In the genomic region with DNA sequence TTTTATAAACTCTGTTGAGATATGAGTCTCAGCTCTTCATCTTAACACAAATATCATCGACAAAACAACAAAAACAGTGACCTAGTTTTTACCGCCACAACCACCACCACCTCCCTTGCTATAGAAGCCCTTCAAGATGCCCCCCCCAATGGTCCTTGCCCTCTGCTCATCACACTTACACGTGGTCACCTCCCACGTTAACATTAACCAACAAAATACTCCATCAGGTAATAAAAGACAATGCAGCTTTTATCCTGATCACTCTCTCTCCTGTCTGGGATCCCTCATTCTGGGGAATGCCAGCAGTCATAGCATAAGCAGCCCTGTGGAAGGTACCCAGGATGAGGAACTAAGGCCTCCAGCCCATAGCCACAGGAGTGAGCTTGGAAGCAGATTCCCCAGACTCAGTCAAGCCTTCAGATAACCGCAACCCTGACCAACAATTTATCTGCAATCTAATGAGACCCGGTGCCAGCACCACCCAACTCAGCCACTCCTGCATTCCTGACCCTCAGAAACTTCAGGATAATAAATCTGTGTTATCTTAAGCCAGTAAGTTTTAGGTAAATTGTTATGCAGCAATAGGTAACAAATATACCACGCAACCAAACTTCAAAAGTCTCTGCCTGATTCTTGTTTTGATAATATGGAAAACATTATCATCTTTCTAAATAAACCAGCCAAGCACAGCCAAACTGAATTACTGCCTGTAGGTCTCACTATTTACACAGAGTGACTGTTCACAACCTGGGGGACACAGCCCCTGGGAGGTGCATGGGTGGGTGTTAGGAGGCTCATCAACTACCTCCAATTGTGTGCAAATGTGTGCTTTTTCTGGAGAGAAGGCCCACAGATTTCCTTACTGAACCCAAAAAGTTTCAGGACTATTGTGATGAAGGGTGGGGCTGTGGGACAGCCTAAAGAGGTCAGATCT, we compare ENCODE assay signal across 10 cellular contexts. TPM values are rescaled to one million over a fixed set of nuclear protein-coding genes. Genes with fewer than 3 reads are reported as not detected.
DNase-seq lines count a peak whose midpoint lies in the region; ATAC-seq and TF ChIP-seq lines count a peak whose summit lies in the region.
"Had no signal": no experiment of that assay in that cellular context is flagged by ENCODE, and none has a peak within 500 bp of the region (broad histone marks: within the 10 kb centered on the region; RNA-seq: fewer than 3 reads in every experiment).

No MANE protein-coding gene starts in this region.

- peak overlapping the region; percentile 95 for H3K9ac ChIP-seq in PC-3 (ENCODE audit: low read length)

- no peak overlapping the region for H3K4me3 ChIP-seq in CD8-positive, alpha-beta memory T cell (ENCODE audit: low read length)
- peak overlapping the region; percentile 68 for H3K4me3 ChIP-seq in PC-3 (ENCODE audit: low read length)
- H3K4me3 ChIP-seq: cardiac muscle cell had no signal

- BruUV-seq in PC-3 (replicated peaks; lab: Mats Ljungman, UMichigan), result no TSS peak

- H3F3A ChIP-seq in PC-3 (ENCODE audit: low read length, unreplicated experiment), result no peaks in the 10 kb centered on the region

- no peaks in the 10 kb centered on the region for H3K36me3 ChIP-seq in CD8-positive, alpha-beta memory T cell (ENCODE audit: insufficient read depth, low read length)
- peaks cover 26% of the 10 kb centered on the region for H3K36me3 ChIP-seq in PC-3 (ENCODE audit: low read depth, low read length)
- H3K36me3 ChIP-seq: cardiac muscle cell had no signal

- peak overlapping the region; percentile 20; the same call in 1 of the 2 replicates for H2AFZ ChIP-seq in PC-3 (ENCODE audit: low read length)

- H3K9me3 ChIP-seq in CD8-positive, alpha-beta memory T cell (ENCODE audit: low read length), result no peaks in the 10 kb centered on the region
- no peaks in the 10 kb centered on the region for H3K9me3 ChIP-seq in PC-3 (ENCODE audit: low read length)

- POLR2A ChIA-PET in CD8-positive, alpha-beta memory T cell (lab: Charles Lee), result interaction anchor here (0.6 to 0.7 kb wide), 2 partner anchors 9 to 161 kb away, joined by 4 read pairs; no protein-coding TSS in a partner anchor
- POLR2A ChIA-PET in PC-3 (lab: Charles Lee; ENCODE audit: unreplicated experiment), result interaction anchor here (0.6 to 0.8 kb wide), 2 partner anchors 41 to 44 kb away, joined by 10 to 14 read pairs; no protein-coding TSS in a partner anchor
- POLR2A ChIA-PET in WTC11 (lab: Charles Lee), result no interaction called here

- no peaks in the 10 kb centered on the region for H4K20me1 ChIP-seq in PC-3 (ENCODE audit: low read length)

- TF ChIP-seq POLR2A in GM18505 (IDR thresholded peaks at IDR 0.05; ENCODE audit: borderline replicate concordance, extremely low read depth, insufficient read depth, insufficient read length), result no peak

- H3K27me3 ChIP-seq in CD8-positive, alpha-beta memory T cell (ENCODE audit: insufficient read depth, low read length, poor library complexity, severe bottlenecking), result no peaks in the 10 kb centered on the region
- no peaks in the 10 kb centered on the region for H3K27me3 ChIP-seq in PC-3 (ENCODE audit: low read length)
- H3K27me3 ChIP-seq: cardiac muscle cell had no signal

- intact Hi-C loops in PC-3 (cut with micrococcal nuclease), result loop anchor here (1.0 kb wide), 2 partner anchors 21 to 63 kb away; no protein-coding TSS in a partner anchor

- peak overlapping the region; percentile 29 for H3K27ac ChIP-seq in CD8-positive, alpha-beta memory T cell (ENCODE audit: low read depth, low read length)
- H3K27ac ChIP-seq in PC-3 (ENCODE audit: low read length), result peak overlapping the region; percentile 94
- H3K27ac ChIP-seq: cardiac muscle cell had no signal

- H3K4me1 ChIP-seq in CD8-positive, alpha-beta memory T cell (ENCODE audit: insufficient read depth, low read length), result peaks cover 36% of the 10 kb centered on the region
- peaks cover 68% of the 10 kb centered on the region for H3K4me1 ChIP-seq in PC-3 (ENCODE audit: insufficient read depth, low read length)

- peak in 4 of 5 donors; percentile 20 to 58 (median 32) for DNase-seq in CD8-positive, alpha-beta memory T cell
- DNase-seq in PC-3, result peak; percentile 78
- peak in 2 of 3 experiments; percentile 12 to 44 for DNase-seq in effector memory CD8-positive, alpha-beta T cell
- DNase-seq in progenitor cell of endocrine pancreas (ENCODE audit: low spot score, unreplicated experiment), result no peak
- no peak for DNase-seq in NOMO-1 (lab: John Stamatoyannopoulos, UW; ENCODE audit: unreplicated experiment in 2 of 2)
- DNase-seq in WTC11 (ENCODE audit: low spot score), result no peak
- DNase-seq: NCI-H2029 had no signal

- H3K36me3 Mint-ChIP-seq in CD8-positive, alpha-beta memory T cell, result peaks cover 6 to 69% (median 8%) of the 10 kb centered on the region in 3 donors
- peaks cover 3% of the 10 kb centered on the region for H3K36me3 Mint-ChIP-seq in effector memory CD8-positive, alpha-beta T cell (ENCODE audit: insufficient read depth)
- H3K36me3 Mint-ChIP-seq in progenitor cell of endocrine pancreas (ENCODE audit: insufficient read depth) (no peaks in the 10 kb centered on the region), WTC11 (no peaks in the 10 kb centered on the region)

- peak overlapping the region; percentile 59 to 97 (median 90) for H3K27ac Mint-ChIP-seq in CD8-positive, alpha-beta memory T cell
- peak overlapping the region; percentile 80 to 86 for H3K27ac Mint-ChIP-seq in effector memory CD8-positive, alpha-beta T cell
- H3K27ac Mint-ChIP-seq in progenitor cell of endocrine pancreas (peak overlapping the region; percentile 57), WTC11 (no peak overlapping the region)

- peaks cover 64 to 82% (median 65%) of the 10 kb centered on the region in 3 donors for H3K4me1 Mint-ChIP-seq in CD8-positive, alpha-beta memory T cell
- H3K4me1 Mint-ChIP-seq in effector memory CD8-positive, alpha-beta T cell (ENCODE audit: low read depth in 2 of 2), result peaks cover 30 to 78% of the 10 kb centered on the region in 2 donors
- H3K4me1 Mint-ChIP-seq in progenitor cell of endocrine pancreas (ENCODE audit: low read depth), result peaks cover 16% of the 10 kb centered on the region
- H3K4me1 Mint-ChIP-seq in WTC11, result no peaks in the 10 kb centered on the region

- peaks cover 43% of the 10 kb centered on the region for H3K79me2 ChIP-seq in PC-3 (ENCODE audit: low read length)

- H3K27me3 Mint-ChIP-seq in CD8-positive, alpha-beta memory T cell, result no peaks in the 10 kb centered on the region
- peaks cover 0 to 24% of the 10 kb centered on the region in 2 donors for H3K27me3 Mint-ChIP-seq in effector memory CD8-positive, alpha-beta T cell
- H3K27me3 Mint-ChIP-seq in progenitor cell of endocrine pancreas (no peaks in the 10 kb centered on the region), WTC11 (ENCODE audit: low read depth) (no peaks in the 10 kb centered on the region; the same call in 1 of the 2 replicates)

- CTCF ChIA-PET in CD8-positive, alpha-beta memory T cell (lab: Charles Lee), result interaction anchor here (0.7 to 1.2 kb wide), 3 partner anchors 33 to 64 kb away, joined by 3 read pairs; no protein-coding TSS in a partner anchor
- CTCF ChIA-PET in PC-3 (lab: Charles Lee), result no interaction called here
- CTCF ChIA-PET in WTC11 (lab: Charles Lee), result no interaction called here

- H3K9me3 Mint-ChIP-seq in CD8-positive, alpha-beta memory T cell, result no peaks in the 10 kb centered on the region
- H3K9me3 Mint-ChIP-seq in effector memory CD8-positive, alpha-beta T cell, result no peaks in the 10 kb centered on the region
- no peaks in the 10 kb centered on the region for H3K9me3 Mint-ChIP-seq in progenitor cell of endocrine pancreas (ENCODE audit: low read depth)
- H3K9me3 Mint-ChIP-seq in WTC11, result no peaks in the 10 kb centered on the region

- TF ChIP-seq CTCF in PC-3 (conservative IDR thresholded peaks at IDR 0.05; ENCODE audit: low read depth, low read length) (no peak), progenitor cell of endocrine pancreas (IDR thresholded peaks at IDR 0.05; ENCODE audit: unreplicated experiment) (no peak), WTC11 (IDR thresholded peaks at IDR 0.05) (no peak)

- H3K4me2 ChIP-seq in PC-3 (ENCODE audit: low read length), result peak overlapping the region; percentile 89

- peak; percentile 44 for ATAC-seq in PC-3
- peak; percentile 87 for ATAC-seq in effector memory CD8-positive, alpha-beta T cell (replicated peaks)
- no peak for ATAC-seq in WTC11
- ATAC-seq in GM18505 (IDR thresholded peaks at IDR 0.05; ENCODE audit: unreplicated experiment), result no peak
- no peak for ATAC-seq in GM18502 (IDR thresholded peaks at IDR 0.05; ENCODE audit: poor library complexity, unreplicated experiment)

- H3K4me3 Mint-ChIP-seq in CD8-positive, alpha-beta memory T cell, result peak overlapping the region in 6 of 7 donors; percentile 27 to 85 (median 73)
- peak overlapping the region; percentile 54 to 75 for H3K4me3 Mint-ChIP-seq in effector memory CD8-positive, alpha-beta T cell
- no peak overlapping the region for H3K4me3 Mint-ChIP-seq in progenitor cell of endocrine pancreas (ENCODE audit: low read depth)
- H3K4me3 Mint-ChIP-seq in WTC11, result no peak overlapping the region

- no peaks in the 10 kb centered on the region for H3K9me2 ChIP-seq in PC-3 (replicated peaks; ENCODE audit: low read length)

TF ChIP-seq in WTC11, 78 proteins besides CTCF, POLR2A, EP300 and RAD21 (continues in another document):
- TF ChIP-seq SP1 (CRISPR knock-in tag; conservative IDR thresholded peaks at IDR 0.05) (no peak), SMAD3 (CRISPR knock-in tag; IDR thresholded peaks at IDR 0.05; ENCODE audit: borderline replicate concordance) (no peak), HMGA2 (CRISPR knock-in tag; IDR thresholded peaks at IDR 0.05) (no peak), ATF1 (CRISPR knock-in tag; IDR thresholded peaks at IDR 0.05) (no peak), JUN (CRISPR knock-in tag; IDR thresholded peaks at IDR 0.05) (no peak), NFE2L1 (CRISPR knock-in tag; IDR thresholded peaks at IDR 0.05) (no peak), ETV6 (CRISPR knock-in tag; IDR thresholded peaks at IDR 0.05) (no peak), ELF4 (CRISPR knock-in tag; IDR thresholded peaks at IDR 0.05; ENCODE audit: low read depth) (no peak), GABPB1 (CRISPR knock-in tag; IDR thresholded peaks at IDR 0.05) (no peak)

RNA-seq across cellular contexts. Expression of a gene that starts 6.1 kb away (rescaled TPM):
- 10 to 100 TPM; 42.7 to 45.7 TPM for total RNA-seq in CD8-positive, alpha-beta memory T cell
- 130 TPM for polyA plus RNA-seq in CD8-positive, alpha-beta memory T cell
- total RNA-seq in PC-3 (2014; rRNA removed) (2.3 and 2.4 TPM in 2 replicates), progenitor cell of endocrine pancreas (0.04 and 0.19 TPM in 2 replicates), WTC11 (2021) (0.18 to 0.44 TPM (median 0.33 TPM) in 3 replicates)
- polyA plus RNA-seq: cardiac muscle cell had no signal

Comparison
In these comparisons a context has a peak if more than half of its experiments do, and no peak if none do; other contexts are left out.
1. DNase-seq: peak in CD8-positive, alpha-beta memory T cell (4 of 5), PC-3 (single experiment) and effector memory CD8-positive, alpha-beta T cell (2 of 3); none in progenitor cell of endocrine pancreas (single experiment), NOMO-1 (0 of 2) and WTC11 (single experiment).
2. H3K4me3 Mint-ChIP-seq: peak in CD8-positive, alpha-beta memory T cell (6 of 7) and effector memory CD8-positive, alpha-beta T cell (2 of 2); none in progenitor cell of endocrine pancreas (single experiment) and WTC11 (single experiment).
3. ATAC-seq: peak in PC-3 (single experiment) and effector memory CD8-positive, alpha-beta T cell (single experiment); none in WTC11 (single experiment), GM18505 (single experiment) and GM18502 (single experiment).
4. RNA of a gene that starts 6.1 kb away (total RNA-seq): 42.7 to 45.7 TPM in CD8-positive, alpha-beta memory T cell; 2.3 to 2.4 TPM in PC-3, 0.18 to 0.44 TPM in WTC11 and 0.04 to 0.19 TPM in progenitor cell of endocrine pancreas; every median in the first group is over 10 times any median in the second.